In genomic region chr19:4369109-4369887, GRCh38 we compare ENCODE assay signal across 7 cellular contexts. TPM values are rescaled to one million over a fixed set of nuclear protein-coding genes. Genes with fewer than 3 reads are reported as not detected.
DNase-seq lines count a peak whose midpoint lies in the region; ATAC-seq and TF ChIP-seq lines count a peak whose summit lies in the region.

No MANE protein-coding gene starts in this region.

- peak; percentile 61 for TF ChIP-seq POLR2A in GM18951 (IDR thresholded peaks at IDR 0.05; ENCODE audit: extremely low read depth, insufficient read depth, insufficient read length)

- DNase-seq in activated naive CD8-positive, alpha-beta T cell treated with anti-CD3 and anti-CD28 coated beads for 36 hours = peak; percentile 82
- DNase-seq in kidney glomerular epithelial cell (lab: John Stamatoyannopoulos, UW) (peak; percentile 75), hippocampal formation (lab: John Stamatoyannopoulos, UW) (no peak)
- DNase-seq in stimulated activated CD4-positive, alpha-beta T cell treated with anti-CD3 and anti-CD28 coated beads, Interleukin-2, amount 100 ng/mL, for 48 hours = peak; percentile 51 to 58

- H2AFZ ChIP-seq in SU-DHL-6 (ENCODE audit: low read depth, low read length, severe bottlenecking) = no peak overlapping the region

- H3K36me3 Mint-ChIP-seq in activated naive CD8-positive, alpha-beta T cell treated with anti-CD3 and anti-CD28 coated beads for 36 hours = peaks cover 2% of the 10 kb centered on the region

- H3K27ac Mint-ChIP-seq in activated naive CD8-positive, alpha-beta T cell treated with anti-CD3 and anti-CD28 coated beads for 36 hours = peak overlapping the region; percentile 95

- H4K20me1 ChIP-seq in SU-DHL-6 (ENCODE audit: low read depth, low read length) = no peaks in the 10 kb centered on the region

- H3K9me2 ChIP-seq in SU-DHL-6 (replicated peaks; ENCODE audit: insufficient read depth, low read length) = no peaks in the 10 kb centered on the region

- peak; percentile 59 for ATAC-seq in HG03066 (IDR thresholded peaks at IDR 0.05; ENCODE audit: low read depth, unreplicated experiment)

- H3K27ac ChIP-seq in SU-DHL-6 (ENCODE audit: low read depth, low read length) = peak overlapping the region; percentile 87

- peak overlapping the region; percentile 57 for H3K4me2 ChIP-seq in SU-DHL-6 (ENCODE audit: low read depth, low read length, poor library complexity, severe bottlenecking)

- peaks cover 30% of the 10 kb centered on the region for H3K79me2 ChIP-seq in SU-DHL-6 (ENCODE audit: insufficient read depth, low read length)

- no peak for TF ChIP-seq CTCF in SU-DHL-6 (IDR thresholded peaks at IDR 0.05; ENCODE audit: insufficient read depth, low read length, poor library complexity, severe bottlenecking)

- H3K4me1 Mint-ChIP-seq in activated naive CD8-positive, alpha-beta T cell treated with anti-CD3 and anti-CD28 coated beads for 36 hours = peaks cover 35% of the 10 kb centered on the region

- H3K9ac ChIP-seq in SU-DHL-6 (ENCODE audit: low read length) = peak overlapping the region; percentile 55

- H3K4me3 ChIP-seq in SU-DHL-6 (ENCODE audit: insufficient read depth, low read length, poor library complexity, severe bottlenecking) = peak overlapping the region; percentile 14

- peak overlapping the region; percentile 75 for H3K4me3 Mint-ChIP-seq in activated naive CD8-positive, alpha-beta T cell treated with anti-CD3 and anti-CD28 coated beads for 36 hours

- H3K9me3 Mint-ChIP-seq in activated naive CD8-positive, alpha-beta T cell treated with anti-CD3 and anti-CD28 coated beads for 36 hours = no peaks in the 10 kb centered on the region

- H3K36me3 ChIP-seq in SU-DHL-6 (ENCODE audit: low read length) = no peaks in the 10 kb centered on the region

- no peaks in the 10 kb centered on the region for H3K9me3 ChIP-seq in SU-DHL-6 (ENCODE audit: insufficient read depth, low read length)

- in situ Hi-C loops in GM18951 (cut with MboI; ENCODE audit: low sequenced_read_pairs, unreplicated experiment) = no loop called here

- H3K27me3 Mint-ChIP-seq in activated naive CD8-positive, alpha-beta T cell treated with anti-CD3 and anti-CD28 coated beads for 36 hours = no peaks in the 10 kb centered on the region

- H3K27me3 ChIP-seq in SU-DHL-6 (ENCODE audit: low read length) = no peaks in the 10 kb centered on the region

- peaks cover 21% of the 10 kb centered on the region for H3F3A ChIP-seq in SU-DHL-6 (ENCODE audit: insufficient read depth)

RNA-seq across cellular contexts. Expression of gene MPND, which starts 25.9 kb away (rescaled TPM):
- total RNA-seq in activated naive CD8-positive, alpha-beta T cell treated with anti-CD3 and anti-CD28 coated beads for 36 hours = 10 to 100 TPM; 15.6 to 18.8 TPM

RNA-seq across cellular contexts. Expression of gene STAP2, which starts 30.7 kb away (rescaled TPM):
- total RNA-seq in activated naive CD8-positive, alpha-beta T cell treated with anti-CD3 and anti-CD28 coated beads for 36 hours = 10 to 100 TPM; 12.3 to 13.1 TPM

RNA-seq across cellular contexts. Expression of gene SH3GL1, which starts 31.0 kb away (rescaled TPM):
- 10 to 100 TPM; 40.3 to 41.1 TPM for total RNA-seq in activated naive CD8-positive, alpha-beta T cell treated with anti-CD3 and anti-CD28 coated beads for 36 hours

RNA-seq across cellular contexts. Expression of gene CHAF1A, which starts 33.1 kb away (rescaled TPM):
- 10 to 100 TPM; 76.8 to 77.6 TPM for total RNA-seq in activated naive CD8-positive, alpha-beta T cell treated with anti-CD3 and anti-CD28 coated beads for 36 hours

Comparison
In these comparisons a context has a peak if more than half of its experiments do, and no peak if none do; other contexts are left out.
1. DNase-seq: peak in activated naive CD8-positive, alpha-beta T cell treated with anti-CD3 and anti-CD28 coated beads for 36 hours (single experiment), kidney glomerular epithelial cell (single experiment) and stimulated activated CD4-positive, alpha-beta T cell treated with anti-CD3 and anti-CD28 coated beads, Interleukin-2, amount 100 ng/mL, for 48 hours (2 of 2); none in hippocampal formation (0 of 2).